Comparison of ENCODE assay signal across 13 cellular contexts in genomic region chr16:22663389-22664064, GRCh38.
DNase-seq lines count a peak whose midpoint lies in the region; ATAC-seq and TF ChIP-seq lines count a peak whose summit lies in the region.
"Had no signal": no experiment of that assay in that cellular context is flagged by ENCODE, and none has a peak within 500 bp of the region (broad histone marks: within the 10 kb centered on the region; RNA-seq: fewer than 3 reads in every experiment).

No MANE protein-coding gene starts in this region.

- no peaks in the 10 kb centered on the region for H3K27me3 ChIP-seq in GM23338 (ENCODE audit: insufficient read depth)
- H3K27me3 ChIP-seq in endodermal cell (ENCODE audit: control insufficient read depth, insufficient read depth, low read length, poor library complexity, severe bottlenecking), result no peaks in the 10 kb centered on the region
- H3K27me3 ChIP-seq in parathyroid adenoma (ENCODE audit: control insufficient read depth, insufficient read depth, low read length), result no peaks in the 10 kb centered on the region
- H3K27me3 ChIP-seq: BLaER1 treated with 17β-estradiol and CSF1 and Interleukin-3, amounts not matched to agents 10 nM and 100 nM had no signal

- H3K4me3 ChIP-seq in GM23338 (no peak overlapping the region), endodermal cell (ENCODE audit: low read length) (no peak overlapping the region), parathyroid adenoma (ENCODE audit: low read depth, low read length) (no peak overlapping the region)
- H3K4me3 ChIP-seq: BLaER1 treated with 17β-estradiol and CSF1 and Interleukin-3, amounts not matched to agents 10 nM and 100 nM had no signal

- H3K4me3 Mint-ChIP-seq in activated CD8-positive, alpha-beta memory T cell treated with anti-CD3 and anti-CD28 coated beads, Interleukin-2, amount 10 ng/mL, durations not matched to agents 7 days and 5 days, result no peak overlapping the region
- H3K4me3 Mint-ChIP-seq in GM23338, result no peak overlapping the region
- H3K4me3 Mint-ChIP-seq in endodermal cell, result no peak overlapping the region
- H3K4me3 Mint-ChIP-seq: CD4-positive, CD25-positive, alpha-beta regulatory T cell; IgD-negative memory B cell had no signal

- H3K4me1 ChIP-seq in GM23338 (ENCODE audit: insufficient read depth), result no peaks in the 10 kb centered on the region
- no peaks in the 10 kb centered on the region for H3K4me1 ChIP-seq in endodermal cell (ENCODE audit: control insufficient read depth, insufficient read depth, low read length)
- H3K4me1 ChIP-seq in parathyroid adenoma, result no peaks in the 10 kb centered on the region

- no peaks in the 10 kb centered on the region for H3K9me3 Mint-ChIP-seq in activated CD8-positive, alpha-beta memory T cell treated with anti-CD3 and anti-CD28 coated beads, Interleukin-2, amount 10 ng/mL, durations not matched to agents 7 days and 5 days (ENCODE audit: low read depth)
- H3K9me3 Mint-ChIP-seq in GM23338 (no peaks in the 10 kb centered on the region), endodermal cell (no peaks in the 10 kb centered on the region)
- H3K9me3 Mint-ChIP-seq: IgD-negative memory B cell had no signal

- H3K36me3 ChIP-seq in GM23338 (ENCODE audit: insufficient read depth), result no peaks in the 10 kb centered on the region; the same call in 1 of the 2 replicates
- no peaks in the 10 kb centered on the region for H3K36me3 ChIP-seq in endodermal cell (ENCODE audit: control insufficient read depth, insufficient read depth, low read length)
- no peaks in the 10 kb centered on the region for H3K36me3 ChIP-seq in parathyroid adenoma (ENCODE audit: control insufficient read depth, insufficient read depth, low read length)
- H3K36me3 ChIP-seq: BLaER1 treated with 17β-estradiol and CSF1 and Interleukin-3, amounts not matched to agents 10 nM and 100 nM had no signal

- DNase-seq in activated CD8-positive, alpha-beta memory T cell treated with anti-CD3 and anti-CD28 coated beads, Interleukin-2, amount 10 ng/mL, durations not matched to agents 7 days and 5 days, result peak; percentile 34
- DNase-seq in activated CD8-positive, alpha-beta memory T cell treated with anti-CD3 and anti-CD28 coated beads, Interleukin-2, amount 50 U/mL, for 48 hours, result no peak
- DNase-seq in GM23338 (ENCODE audit: low spot score) (no peak), endodermal cell (peak; percentile 34)
- no peak for DNase-seq in activated naive CD4-positive, alpha-beta T cell (lab: John Stamatoyannopoulos, UW)
- DNase-seq: ACHN; CD4-positive, CD25-positive, alpha-beta regulatory T cell; DMS 273 treated with DMSO at 0.1 percent for 48 hours had no signal

- TF ChIP-seq CTCF in GM23338 (conservative IDR thresholded peaks at IDR 0.05; ENCODE audit: low read depth in 2 of 2) (no peak), endodermal cell (conservative IDR thresholded peaks at IDR 0.05) (no peak), parathyroid adenoma (IDR thresholded peaks at IDR 0.05) (no peak)

- H3K27ac ChIP-seq in GM23338 (ENCODE audit: low read depth) (no peak overlapping the region), endodermal cell (ENCODE audit: low read depth, low read length) (no peak overlapping the region), parathyroid adenoma (no peak overlapping the region)
- H3K27ac ChIP-seq: BLaER1 treated with 17β-estradiol and CSF1 and Interleukin-3, amounts not matched to agents 10 nM and 100 nM had no signal

- no peaks in the 10 kb centered on the region for H3K36me3 Mint-ChIP-seq in activated CD8-positive, alpha-beta memory T cell treated with anti-CD3 and anti-CD28 coated beads, Interleukin-2, amount 10 ng/mL, durations not matched to agents 7 days and 5 days
- H3K36me3 Mint-ChIP-seq in GM23338 (ENCODE audit: low read depth) (no peaks in the 10 kb centered on the region), endodermal cell (ENCODE audit: low read depth) (no peaks in the 10 kb centered on the region)
- H3K36me3 Mint-ChIP-seq: CD4-positive, CD25-positive, alpha-beta regulatory T cell; IgD-negative memory B cell had no signal

- peaks cover 5% of the 10 kb centered on the region for H3K27me3 Mint-ChIP-seq in activated CD8-positive, alpha-beta memory T cell treated with anti-CD3 and anti-CD28 coated beads, Interleukin-2, amount 10 ng/mL, durations not matched to agents 7 days and 5 days
- H3K27me3 Mint-ChIP-seq in GM23338 (ENCODE audit: insufficient read depth, low read depth, poor library complexity) (peaks cover 1% of the 10 kb centered on the region), endodermal cell (ENCODE audit: insufficient read depth) (no peaks in the 10 kb centered on the region)

- H3K4me1 Mint-ChIP-seq in activated CD8-positive, alpha-beta memory T cell treated with anti-CD3 and anti-CD28 coated beads, Interleukin-2, amount 10 ng/mL, durations not matched to agents 7 days and 5 days, result no peaks in the 10 kb centered on the region
- H3K4me1 Mint-ChIP-seq in GM23338, result no peaks in the 10 kb centered on the region
- no peaks in the 10 kb centered on the region for H3K4me1 Mint-ChIP-seq in endodermal cell
- H3K4me1 Mint-ChIP-seq: CD4-positive, CD25-positive, alpha-beta regulatory T cell; IgD-negative memory B cell had no signal

- H3K27ac Mint-ChIP-seq in activated CD8-positive, alpha-beta memory T cell treated with anti-CD3 and anti-CD28 coated beads, Interleukin-2, amount 10 ng/mL, durations not matched to agents 7 days and 5 days, result no peak overlapping the region
- H3K27ac Mint-ChIP-seq in GM23338 (no peak overlapping the region), endodermal cell (no peak overlapping the region)
- H3K27ac Mint-ChIP-seq: CD4-positive, CD25-positive, alpha-beta regulatory T cell; IgD-negative memory B cell had no signal

- no peak for ATAC-seq in activated CD8-positive, alpha-beta memory T cell treated with anti-CD3 and anti-CD28 coated beads, Interleukin-2, amount 10 ng/mL, durations not matched to agents 7 days and 5 days
- ATAC-seq in GM23338, result no peak
- ATAC-seq in GM21576 (IDR thresholded peaks at IDR 0.05; ENCODE audit: unreplicated experiment), result no peak
- ATAC-seq in HG03159 (IDR thresholded peaks at IDR 0.05; ENCODE audit: unreplicated experiment), result no peak

- CTCF ChIA-PET in activated CD8-positive, alpha-beta memory T cell treated with anti-CD3 and anti-CD28 coated beads, Interleukin-2, amount 10 ng/mL, durations not matched to agents 7 days and 5 days (lab: Charles Lee), result interaction anchor here (0.6 kb wide), 1 partner anchor 959 kb away, joined by 4 read pairs; no protein-coding TSS in a partner anchor

- H3K9ac ChIP-seq in endodermal cell (ENCODE audit: extremely low read depth, low read length, poor library complexity, severe bottlenecking) (no peak overlapping the region), parathyroid adenoma (no peak overlapping the region)
- H3K9ac ChIP-seq: BLaER1 treated with 17β-estradiol and CSF1 and Interleukin-3, amounts not matched to agents 10 nM and 100 nM had no signal

- H3K4me2 ChIP-seq in GM23338 (no peak overlapping the region), parathyroid adenoma (ENCODE audit: low read length) (no peak overlapping the region)
- H3K4me2 ChIP-seq: BLaER1 treated with 17β-estradiol and CSF1 and Interleukin-3, amounts not matched to agents 10 nM and 100 nM had no signal

- WGBS in endodermal cell (ENCODE audit: insufficient coverage in 1 of 2, insufficient read length in 1 of 2), 2 experiments, result 89 to 92% methylated on average over 6 of the region's 6 CpGs

- H2AFZ ChIP-seq in GM23338 (peak overlapping the region; percentile 64; the same call in 1 of the 2 replicates), parathyroid adenoma (peak overlapping the region; percentile 4)

- H3K79me2 ChIP-seq in GM23338 (replicated peaks; ENCODE audit: insufficient read depth) (no peaks in the 10 kb centered on the region), parathyroid adenoma (no peaks in the 10 kb centered on the region)

- H3F3A ChIP-seq in GM23338 (replicated peaks; ENCODE audit: low read depth), result peaks cover 6% of the 10 kb centered on the region; the same call in 1 of the 2 replicates

- H3K9me3 ChIP-seq in endodermal cell (ENCODE audit: control insufficient read depth, low read length) (no peaks in the 10 kb centered on the region), parathyroid adenoma (ENCODE audit: control insufficient read depth, low read length) (no peaks in the 10 kb centered on the region)

- no peaks in the 10 kb centered on the region for H4K20me1 ChIP-seq in GM23338 (replicated peaks; ENCODE audit: insufficient read depth)
- H4K20me1 ChIP-seq: BLaER1 treated with 17β-estradiol and CSF1 and Interleukin-3, amounts not matched to agents 10 nM and 100 nM had no signal

- peaks cover 22% of the 10 kb centered on the region for H3K9me2 ChIP-seq in GM23338 (ENCODE audit: insufficient read depth)

Comparison
In these comparisons a context has a peak if more than half of its experiments do, and no peak if none do; other contexts are left out.
1. DNase-seq: peak in activated CD8-positive, alpha-beta memory T cell treated with anti-CD3 and anti-CD28 coated beads, Interleukin-2, amount 10 ng/mL, durations not matched to agents 7 days and 5 days (single experiment) and endodermal cell (single experiment); none in activated CD8-positive, alpha-beta memory T cell treated with anti-CD3 and anti-CD28 coated beads, Interleukin-2, amount 50 U/mL, for 48 hours (single experiment), GM23338 (single experiment) and activated naive CD4-positive, alpha-beta T cell (0 of 4).